In genomic region chr3:115246621-115247020, GRCh38 we compare ENCODE assay signal across 15 cellular contexts.
"Had no signal": no experiment of that assay in that cellular context is flagged by ENCODE, and none has a peak within 500 bp of the region (broad histone marks: within the 10 kb centered on the region; RNA-seq: fewer than 3 reads in every experiment).

No MANE protein-coding gene starts in this region.

- H3K4me3 ChIP-seq: suprapubic skin, upper lobe of right lung had no signal

- H3K4me1 Mint-ChIP-seq: nephron progenitor cell had no signal

- H3K9me3 Mint-ChIP-seq: effector memory CD8-positive, alpha-beta T cell; nephron progenitor cell had no signal

- H3K27ac ChIP-seq: suprapubic skin, upper lobe of right lung had no signal

- H3K9me3 ChIP-seq: suprapubic skin, upper lobe of right lung had no signal

- H3K27me3 ChIP-seq: suprapubic skin, upper lobe of right lung had no signal

- H3K4me3 Mint-ChIP-seq: effector memory CD8-positive, alpha-beta T cell; nephron progenitor cell had no signal

- H3K4me1 ChIP-seq: upper lobe of right lung had no signal

- H3K36me3 ChIP-seq: suprapubic skin, upper lobe of right lung had no signal

- ATAC-seq: activated CD4-positive, CD25-positive, alpha-beta regulatory T cell treated with anti-CD3 and anti-CD28 coated beads, Interleukin-2, amount 50 U/mL, for 24 hours; effector memory CD8-positive, alpha-beta T cell; upper lobe of right lung had no signal

- DNase-seq: activated CD4-positive, alpha-beta T cell treated with anti-CD3 and anti-CD28 coated beads, Interleukin-2, amount 50 U/mL, for 1 hour; activated CD8-positive, alpha-beta memory T cell treated with anti-CD3 and anti-CD28 coated beads for 24 hours; activated naive CD4-positive, alpha-beta T cell; anterior cingulate cortex; dermis blood vessel endothelial cell; effector memory CD8-positive, alpha-beta T cell; kidney glomerular epithelial cell; nephron progenitor cell; small intestine; stimulated activated CD4-positive, alpha-beta T cell treated with anti-CD3 and anti-CD28 coated beads, Interleukin-4, amount 100 ng/mL, for 4 hours; stimulated activated CD8-positive, alpha-beta memory T cell treated with anti-CD3 and anti-CD28 coated beads, Interleukin-4, amount 100 ng/mL, for 48 hours; stimulated activated naive CD4-positive, alpha-beta T cell treated with Interleukin-2 at 50 U/mL for 16 hours; upper lobe of right lung had no signal

- H3K27ac Mint-ChIP-seq: effector memory CD8-positive, alpha-beta T cell; nephron progenitor cell had no signal
